In genomic region chr7:87627634-87627994, GRCh38 we compare ENCODE assay signal across 9 cellular contexts. TPM values are rescaled to one million over a fixed set of nuclear protein-coding genes. Genes with fewer than 3 reads are reported as not detected.
DNase-seq lines count a peak whose midpoint lies in the region; ATAC-seq and TF ChIP-seq lines count a peak whose summit lies in the region.
"Had no signal": no experiment of that assay in that cellular context is flagged by ENCODE, and none has a peak within 500 bp of the region (broad histone marks: within the 10 kb centered on the region; RNA-seq: fewer than 3 reads in every experiment).

No MANE protein-coding gene starts in this region.

- no peaks in the 10 kb centered on the region for H3K9me3 Mint-ChIP-seq in endothelial cell (ENCODE audit: unreplicated experiment)
- no peaks in the 10 kb centered on the region for H3K9me3 Mint-ChIP-seq in natural killer cell treated with Interleukin-12 subunit alpha and Interleukin-12 subunit beta and Interleukin-15 and Interleukin-18, amount 100 ng/mL, for 72 hours

- BruUV-seq in HCT116 (replicated peaks; lab: Mats Ljungman, UMichigan) (no TSS peak), Panc1 (replicated peaks; lab: Mats Ljungman, UMichigan) (no TSS peak)

- no peaks in the 10 kb centered on the region for H3K9me2 ChIP-seq in HCT116 (ENCODE audit: insufficient read depth)

- DNase-seq in HCT116 (ENCODE audit: low read depth, low spot score) (no peak), Panc1 (ENCODE audit: low read depth, low spot score) (no peak), endothelial cell (ENCODE audit: low spot score) (peak; percentile 31), RPMI8226 (no peak), iPS-NIHi7 (ENCODE audit: extremely low spot score) (no peak), NCI-H2171 (lab: John Stamatoyannopoulos, UW) (no peak)
- no peak for DNase-seq in natural killer cell treated with Interleukin-12 subunit alpha and Interleukin-12 subunit beta and Interleukin-15 and Interleukin-18, amount 100 ng/mL, for 72 hours (ENCODE audit: low spot score)

- H3K79me2 ChIP-seq in HCT116 (ENCODE audit: insufficient read depth, low read length), result no peaks in the 10 kb centered on the region

- TF ChIP-seq CTCF in HCT116 (IDR thresholded peaks at IDR 0.05 in 2 of 3, conservative IDR thresholded peaks at IDR 0.05 in 1 of 3; ENCODE audit: borderline replicate concordance in 1 of 3, insufficient read depth in 1 of 3, low read depth in 2 of 3, low read length in 2 of 3), result no peak
- no peak for TF ChIP-seq CTCF in Panc1 (IDR thresholded peaks at IDR 0.05)
- TF ChIP-seq CTCF in endothelial cell (IDR thresholded peaks at IDR 0.05; ENCODE audit: unreplicated experiment), result no peak

- intact Hi-C loops in HCT116 (cut with micrococcal nuclease) (no loop called here), Panc1 (cut with micrococcal nuclease; ENCODE audit: unreplicated experiment) (loop anchor here (5.0 kb wide), 1 partner anchor 250 kb away; the partner anchor contains the start of genes DBF4 and SLC25A40)

- H3K4me3 ChIP-seq in HCT116 (replicated peaks in 1 of 2; ENCODE audit: low read depth in 1 of 2, low read length in 2 of 2) (peak overlapping the region; percentile 68 to 83), Panc1 (ENCODE audit: low read depth in 2 of 2, low read length in 2 of 2) (peak overlapping the region; percentile 59 to 68)

- no peak for TF ChIP-seq RAD21 in HCT116 (IDR thresholded peaks at IDR 0.05; ENCODE audit: low read depth)

- RAD21 ChIA-PET in HCT116 (lab: Charles Lee; ENCODE audit: low non-redundant PET in 1 of 2, low total read pairs in 2 of 2, uncharacterized antibody in 2 of 2, unreplicated experiment in 2 of 2), result no interaction called here

- H3K27ac ChIP-seq in HCT116 (ENCODE audit: low read depth, low read length) (no peak overlapping the region), Panc1 (ENCODE audit: low read length) (no peak overlapping the region)

- H3K27me3 Mint-ChIP-seq in endothelial cell (ENCODE audit: unreplicated experiment), result peaks cover 8% of the 10 kb centered on the region
- H3K27me3 Mint-ChIP-seq in natural killer cell treated with Interleukin-12 subunit alpha and Interleukin-12 subunit beta and Interleukin-15 and Interleukin-18, amount 100 ng/mL, for 72 hours, result peaks cover 0 to 2% of the 10 kb centered on the region in 2 donors

- peaks cover 6% of the 10 kb centered on the region for H3K4me1 Mint-ChIP-seq in endothelial cell (ENCODE audit: unreplicated experiment)
- peaks cover 14% of the 10 kb centered on the region in 2 donors for H3K4me1 Mint-ChIP-seq in natural killer cell treated with Interleukin-12 subunit alpha and Interleukin-12 subunit beta and Interleukin-15 and Interleukin-18, amount 100 ng/mL, for 72 hours (ENCODE audit: low read depth in 2 of 2)

- peak overlapping the region; percentile 93 for H3K4me3 Mint-ChIP-seq in endothelial cell (ENCODE audit: unreplicated experiment)
- peak overlapping the region; percentile 79 for H3K4me3 Mint-ChIP-seq in natural killer cell treated with Interleukin-12 subunit alpha and Interleukin-12 subunit beta and Interleukin-15 and Interleukin-18, amount 100 ng/mL, for 72 hours

- H2AFZ ChIP-seq in HCT116 (ENCODE audit: low read depth, low read length, poor library complexity, severe bottlenecking), result peak overlapping the region; percentile 22

- H4K20me1 ChIP-seq in HCT116 (ENCODE audit: insufficient read depth), result no peaks in the 10 kb centered on the region

- CTCF ChIA-PET in HCT116 (lab: Charles Lee) (interaction anchor here (1.6 kb wide), 1 partner anchor 122 kb away, joined by 4 read pairs; no protein-coding TSS in a partner anchor), Panc1 (lab: Charles Lee) (no interaction called here)

- POLR2A ChIA-PET in HCT116 (lab: Charles Lee) (interaction anchor here (0.8 kb wide), 1 partner anchor 9 kb away, joined by 3 read pairs; no protein-coding TSS in a partner anchor), Panc1 (lab: Charles Lee) (no interaction called here)

- H3K4me2 ChIP-seq in HCT116 (ENCODE audit: low read length), result peak overlapping the region; percentile 95

- H3K4me1 ChIP-seq in HCT116 (ENCODE audit: control insufficient read depth in 1 of 2, insufficient read depth in 2 of 2, low read length in 2 of 2) (peaks cover 4 to 11% of the 10 kb centered on the region in 2 experiments; a peak in 3 of 4 replicates), Panc1 (ENCODE audit: control insufficient read depth, insufficient read depth, low read length) (no peaks in the 10 kb centered on the region)

- no peak overlapping the region for H3K27ac Mint-ChIP-seq in endothelial cell (ENCODE audit: unreplicated experiment)
- peak overlapping the region; percentile 23 to 32 for H3K27ac Mint-ChIP-seq in natural killer cell treated with Interleukin-12 subunit alpha and Interleukin-12 subunit beta and Interleukin-15 and Interleukin-18, amount 100 ng/mL, for 72 hours

- H3K36me3 ChIP-seq in HCT116 (ENCODE audit: control insufficient read depth in 1 of 2, insufficient read depth in 2 of 2, low read length in 2 of 2) (no peaks in the 10 kb centered on the region), Panc1 (ENCODE audit: control insufficient read depth, insufficient read depth, low read length) (no peaks in the 10 kb centered on the region; the same call in 1 of the 2 replicates)

- H3K9me3 ChIP-seq in HCT116 (ENCODE audit: control insufficient read depth in 1 of 2, insufficient read depth in 1 of 2, low read depth in 1 of 2, low read length in 2 of 2), result no peaks in the 10 kb centered on the region
- H3K9me3 ChIP-seq in Panc1 (ENCODE audit: control insufficient read depth, insufficient read depth, low read depth, low read length), result no peaks in the 10 kb centered on the region

- peak; percentile 29 for ATAC-seq in GM18502 (IDR thresholded peaks at IDR 0.05; ENCODE audit: poor library complexity, unreplicated experiment)
- no peak for ATAC-seq in HCT116
- peak; percentile 71 for ATAC-seq in Panc1
- ATAC-seq in natural killer cell treated with Interleukin-12 subunit alpha and Interleukin-12 subunit beta and Interleukin-15 and Interleukin-18, amount 100 ng/mL, for 72 hours, result peak; percentile 34 to 41

- no peak overlapping the region for H3K9ac ChIP-seq in HCT116 (ENCODE audit: low read length)

- in situ Hi-C loops in Panc1 (cut with HindIII; ENCODE audit: low pct_unique_long_range_greater_than_20kb, low sequenced_read_pairs), result no loop called here

- no peak for TF ChIP-seq POLR2A in HCT116 (IDR thresholded peaks at IDR 0.05; ENCODE audit: borderline replicate concordance, extremely low read depth, insufficient read depth, insufficient read length)

- H3K27me3 ChIP-seq in HCT116 (ENCODE audit: insufficient read depth, low read length) (no peaks in the 10 kb centered on the region), Panc1 (ENCODE audit: control insufficient read depth, insufficient read depth, low read length) (peaks cover 9% of the 10 kb centered on the region)

- no peaks in the 10 kb centered on the region for H3K36me3 Mint-ChIP-seq in endothelial cell (ENCODE audit: low read depth, unreplicated experiment)
- H3K36me3 Mint-ChIP-seq in natural killer cell treated with Interleukin-12 subunit alpha and Interleukin-12 subunit beta and Interleukin-15 and Interleukin-18, amount 100 ng/mL, for 72 hours, result no peaks in the 10 kb centered on the region

TF ChIP-seq in HCT116, 20 proteins besides CTCF, POLR2A, EP300 and RAD21:
- no peak for TF ChIP-seq YY1 (IDR thresholded peaks at IDR 0.05; ENCODE audit: extremely low read depth, insufficient replicate concordance, low read depth, low read length)
- TF ChIP-seq ELF1 (IDR thresholded peaks at IDR 0.05; ENCODE audit: borderline replicate concordance, low read depth), result no peak
- TF ChIP-seq ZNF274 (IDR thresholded peaks at IDR 0.05; ENCODE audit: low read depth, low read length), result no peak
TF ChIP-seq in HCT116: peak in this region for 0.

RNA-seq across cellular contexts. Expression of gene RUNDC3B, which starts 0.6 kb away (rescaled TPM):
- 4.4 TPM for total RNA-seq in HCT116 (2021; ENCODE audit: unreplicated experiment)
- 2.5 and 3.0 TPM in 2 replicates for polyA plus RNA-seq in HCT116 (2012)
- 0.15 TPM for total RNA-seq in Panc1 (2021; ENCODE audit: unreplicated experiment)
- polyA plus RNA-seq in Panc1 (2012; ENCODE audit: insufficient read length), result not detected
- total RNA-seq in endothelial cell (ENCODE audit: unreplicated experiment), result 0.26 TPM
- 1 to 10 TPM in 1 of 2 donors, under 1 TPM in 1; 0.84 to 1.5 TPM for total RNA-seq in natural killer cell treated with Interleukin-12 subunit alpha and Interleukin-12 subunit beta and Interleukin-15 and Interleukin-18, amount 100 ng/mL, for 72 hours
- total RNA-seq: T-helper 2 cell treated with Interferon-gamma antibody and Interleukin-4, amounts not matched to agents 100 ng/mL and 5 ng/mL, for 36 hours had no signal

RNA-seq across cellular contexts. Expression of gene ABCB1, which starts 26.9 kb away (rescaled TPM):
- total RNA-seq in HCT116 (2021; ENCODE audit: unreplicated experiment) (1.8 TPM), Panc1 (2021; ENCODE audit: unreplicated experiment) (0.67 TPM), endothelial cell (ENCODE audit: unreplicated experiment) (1.0 TPM)
- polyA plus RNA-seq in HCT116 (2012), result 1.2 and 1.8 TPM in 2 replicates
- not detected for polyA plus RNA-seq in Panc1 (2012; ENCODE audit: insufficient read length)
- total RNA-seq in natural killer cell treated with Interleukin-12 subunit alpha and Interleukin-12 subunit beta and Interleukin-15 and Interleukin-18, amount 100 ng/mL, for 72 hours, result 10 to 100 TPM; 11.1 to 15.1 TPM
